7 cellular contexts compared by ENCODE assay signal in the genomic region with DNA sequence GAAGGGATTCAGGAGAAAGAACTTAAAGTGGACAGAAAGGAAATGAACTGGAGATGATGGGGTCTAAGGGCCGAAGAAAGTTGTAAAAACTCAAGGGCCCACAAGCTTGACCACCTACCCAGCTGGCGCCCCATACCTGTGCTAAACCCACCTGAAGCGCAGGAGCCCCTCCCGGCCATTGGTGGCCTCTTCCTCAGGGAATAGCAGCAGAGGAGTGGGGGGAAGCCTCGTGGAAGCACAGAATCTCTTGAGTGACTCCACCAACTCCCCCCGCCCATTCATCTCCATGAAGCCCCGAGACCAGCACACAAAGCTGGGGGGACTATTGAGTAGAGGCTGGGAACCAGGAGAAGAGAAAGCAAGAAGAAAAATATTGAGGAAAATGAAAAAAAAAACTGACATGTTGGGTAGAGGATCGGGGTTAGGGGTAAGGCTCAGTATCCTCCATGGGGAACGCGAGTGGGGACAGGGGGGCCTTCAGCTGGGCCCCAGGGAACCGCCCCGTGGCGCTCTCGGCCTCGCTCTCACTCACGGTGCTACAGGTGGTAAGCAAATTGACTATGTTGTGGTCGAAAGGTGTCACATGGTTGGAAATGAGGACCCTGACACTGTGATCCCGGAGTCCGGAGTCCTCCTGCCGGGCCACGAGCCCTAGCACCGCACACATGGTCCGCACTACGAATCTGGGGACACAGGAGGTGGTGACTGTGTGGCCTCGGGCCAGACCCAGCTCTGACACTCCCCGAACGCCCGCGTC. TPM values are rescaled to one million over a fixed set of nuclear protein-coding genes. Genes with fewer than 3 reads are reported as not detected.
A peak's percentile ranks its signal among the peaks of the same experiment; 100 is the strongest.
DNase-seq lines count a peak whose midpoint lies in the region; ATAC-seq and TF ChIP-seq lines count a peak whose summit lies in the region.

No MANE protein-coding gene starts in this region.

- DNase-seq in activated CD4-positive, alpha-beta memory T cell treated with anti-CD3 and anti-CD28 coated beads for 36 hours: no peak
- DNase-seq in heart right ventricle (no peak), H4 (ENCODE audit: low spot score) (no peak), NCI-H1105 treated with DMSO at 0.1 percent for 48 hours (lab: John Stamatoyannopoulos, UW) (no peak)

- H3K4me3 Mint-ChIP-seq in activated CD4-positive, alpha-beta memory T cell treated with anti-CD3 and anti-CD28 coated beads for 36 hours: peak overlapping the region; percentile 98

- CTCF ChIA-PET in activated CD4-positive, alpha-beta memory T cell treated with anti-CD3 and anti-CD28 coated beads for 36 hours (lab: Charles Lee): interaction anchor here (0.8 to 5.3 kb wide), 5 partner anchors 19 to 74 kb away, joined by 3 to 66 read pairs (median 8); a partner anchor contains a TSS

- H3K36me3 Mint-ChIP-seq in activated CD4-positive, alpha-beta memory T cell treated with anti-CD3 and anti-CD28 coated beads for 36 hours: peaks cover 57% of the 10 kb centered on the region

- ATAC-seq in GM19035 (IDR thresholded peaks at IDR 0.05; ENCODE audit: unreplicated experiment) (peak; percentile 4), HG03025 (IDR thresholded peaks at IDR 0.05; ENCODE audit: low FRiP score, unreplicated experiment) (peak; percentile 7), heart right ventricle (peak in 7 of 8 donors; percentile 0 to 29 (median 7))

- 16 to 17% methylated on average over 29 of the region's 29 CpGs for WGBS in heart right ventricle, 2 donors

- H3K4me1 ChIP-seq in heart right ventricle (peaks cover 12 to 35% (median 31%) of the 10 kb centered on the region in 9 donors), skeletal muscle tissue (ENCODE audit: control insufficient read depth in 3 of 3, insufficient read depth in 3 of 3, low read length in 3 of 3) (peaks cover 25 to 31% (median 29%) of the 10 kb centered on the region in 3 donors)

- H3K9ac ChIP-seq in skeletal muscle tissue (ENCODE audit: low read depth in 1 of 3, low read length in 3 of 3): peak overlapping the region; percentile 89 to 100 (median 100)

- H3K36me3 ChIP-seq in heart right ventricle (peaks cover 0 to 58% (median 34%) of the 10 kb centered on the region in 9 donors), skeletal muscle tissue (ENCODE audit: control insufficient read depth in 3 of 3, insufficient read depth in 3 of 3, low read length in 3 of 3) (peaks cover 48 to 61% (median 50%) of the 10 kb centered on the region in 3 donors)

- no peak for TF ChIP-seq CTCF in heart right ventricle (IDR thresholded peaks at IDR 0.05)

- peak overlapping the region; percentile 63 to 97 (median 88) for H3K4me3 ChIP-seq in heart right ventricle
- H3K4me3 ChIP-seq in skeletal muscle tissue (ENCODE audit: low read length in 3 of 3): peak overlapping the region; percentile 93 to 99 (median 99)

- H3K27ac Mint-ChIP-seq in activated CD4-positive, alpha-beta memory T cell treated with anti-CD3 and anti-CD28 coated beads for 36 hours: peak overlapping the region; percentile 91

- H3K9me3 Mint-ChIP-seq in activated CD4-positive, alpha-beta memory T cell treated with anti-CD3 and anti-CD28 coated beads for 36 hours: no peaks in the 10 kb centered on the region

- H3K27me3 Mint-ChIP-seq in activated CD4-positive, alpha-beta memory T cell treated with anti-CD3 and anti-CD28 coated beads for 36 hours: no peaks in the 10 kb centered on the region

- intact Hi-C loops in activated CD4-positive, alpha-beta memory T cell treated with anti-CD3 and anti-CD28 coated beads for 36 hours (cut with micrococcal nuclease): loop anchor here (1.0 to 2.0 kb wide), 8 partner anchors 21 to 126 kb away; a partner anchor contains a TSS
- intact Hi-C loops in heart right ventricle (cut with DNase I): loop anchor here in 6 of 10 donors (1.0 to 5.0 kb wide), 5 partner anchors 21 to 46 kb away; a partner anchor contains a TSS

- POLR2A ChIA-PET in activated CD4-positive, alpha-beta memory T cell treated with anti-CD3 and anti-CD28 coated beads for 36 hours (lab: Charles Lee): interaction anchor here (0.6 to 4.4 kb wide), 12 partner anchors 8 to 125 kb away, joined by 3 to 31 read pairs (median 4); a partner anchor contains a TSS

- H3K27ac ChIP-seq in heart right ventricle (peak overlapping the region; percentile 72 to 95 (median 91)), skeletal muscle tissue (ENCODE audit: low read depth, low read length) (peak overlapping the region; percentile 82)

- H3K4me1 Mint-ChIP-seq in activated CD4-positive, alpha-beta memory T cell treated with anti-CD3 and anti-CD28 coated beads for 36 hours (ENCODE audit: low read depth): peaks cover 39% of the 10 kb centered on the region

- H3K27me3 ChIP-seq in heart right ventricle: no peaks in the 10 kb centered on the region
- no peaks in the 10 kb centered on the region for H3K27me3 ChIP-seq in skeletal muscle tissue (ENCODE audit: control insufficient read depth in 3 of 3, insufficient read depth in 3 of 3, low read length in 3 of 3)

- no peaks in the 10 kb centered on the region for H3K9me3 ChIP-seq in heart right ventricle
- no peaks in the 10 kb centered on the region for H3K9me3 ChIP-seq in skeletal muscle tissue (ENCODE audit: control insufficient read depth in 3 of 3, low read length in 3 of 3)

RNA-seq across cellular contexts. Expression of a gene that starts 0.7 kb away (rescaled TPM):
- total RNA-seq in activated CD4-positive, alpha-beta memory T cell treated with anti-CD3 and anti-CD28 coated beads for 36 hours: 10 to 100 TPM; 92.1 to 98.0 TPM
- total RNA-seq in heart right ventricle: 10 to 100 TPM; 31.4 to 74.2 (median 38.2) TPM
- 100 to 1,000 TPM; 163 TPM for polyA plus RNA-seq in heart right ventricle
- 57.4 TPM for total RNA-seq in skeletal muscle tissue
- 95.4 and 102 TPM in 2 replicates for total RNA-seq in H4 (2014; rRNA removed; shearing (Covaris generic))

RNA-seq across cellular contexts. Expression of a gene that starts 1.0 kb away (rescaled TPM):
- 10 to 100 TPM; 70.6 to 72.3 TPM for total RNA-seq in activated CD4-positive, alpha-beta memory T cell treated with anti-CD3 and anti-CD28 coated beads for 36 hours
- 10 to 100 TPM; 21.2 to 29.6 (median 24.9) TPM for total RNA-seq in heart right ventricle
- polyA plus RNA-seq in heart right ventricle: 10 to 100 TPM; 26.5 to 41.0 TPM
- total RNA-seq in skeletal muscle tissue: 42.3 TPM
- total RNA-seq in H4 (2014; rRNA removed; shearing (Covaris generic)): 40.5 and 49.5 TPM in 2 replicates

RNA-seq across cellular contexts. Expression of a gene that starts 2.7 kb away (rescaled TPM):
- under 1 TPM; 0.33 to 0.56 TPM for total RNA-seq in activated CD4-positive, alpha-beta memory T cell treated with anti-CD3 and anti-CD28 coated beads for 36 hours
- total RNA-seq in heart right ventricle: under 1 TPM in 1 of 10 donors, not detected in 9; 0.65 TPM
- polyA plus RNA-seq in heart right ventricle: under 1 TPM in 1 of 2 donors, not detected in 1; 0.03 TPM
- not detected for total RNA-seq in skeletal muscle tissue
- total RNA-seq in H4 (2014; rRNA removed; shearing (Covaris generic)): not detected in 2 replicates

RNA-seq across cellular contexts. Expression of a gene that starts 14.5 kb away (rescaled TPM):
- total RNA-seq in activated CD4-positive, alpha-beta memory T cell treated with anti-CD3 and anti-CD28 coated beads for 36 hours: under 1 TPM; 0.52 to 0.94 TPM
- not detected for total RNA-seq in heart right ventricle
- polyA plus RNA-seq in heart right ventricle: not detected
- total RNA-seq in skeletal muscle tissue: not detected
- not detected in 2 replicates for total RNA-seq in H4 (2014; rRNA removed; shearing (Covaris generic))

RNA-seq across cellular contexts. Expression of a gene that starts 21.3 kb away (rescaled TPM):
- total RNA-seq in activated CD4-positive, alpha-beta memory T cell treated with anti-CD3 and anti-CD28 coated beads for 36 hours: 10 to 100 TPM; 22.6 to 26.0 TPM
- total RNA-seq in heart right ventricle (10 to 100 TPM; 10.7 to 27.4 (median 14.9) TPM), skeletal muscle tissue (6.8 TPM)
- 10 to 100 TPM; 21.8 to 27.7 TPM for polyA plus RNA-seq in heart right ventricle
- 17.0 and 25.7 TPM in 2 replicates for total RNA-seq in H4 (2014; rRNA removed; shearing (Covaris generic))
